Comparison of ENCODE assay signal across 8 cellular contexts in genomic region chr10:62803993-62804383, GRCh38. TPM values are rescaled to one million over a fixed set of nuclear protein-coding genes. Genes with fewer than 3 reads are reported as not detected.
DNase-seq lines count a peak whose midpoint lies in the region; ATAC-seq and TF ChIP-seq lines count a peak whose summit lies in the region.

No MANE protein-coding gene starts in this region.

- ATAC-seq in IMR-90 (ENCODE audit: low read depth) (peak; percentile 4), GM18909 (IDR thresholded peaks at IDR 0.05; ENCODE audit: poor library complexity, unreplicated experiment) (no peak)
- ATAC-seq in naive thymus-derived CD4-positive, alpha-beta T cell, result no peak

- peak overlapping the region; percentile 100 for H2AFZ ChIP-seq in IMR-90 (replicated peaks; ENCODE audit: low read length, poor library complexity)

- H3K18ac ChIP-seq in IMR-90 (ENCODE audit: low read depth, low read length), result peak overlapping the region; percentile 98

- H3K4me3 Mint-ChIP-seq in naive thymus-derived CD4-positive, alpha-beta T cell, result peak overlapping the region; percentile 90 to 100 (median 96)

- H3K36me3 Mint-ChIP-seq in naive thymus-derived CD4-positive, alpha-beta T cell, result peaks cover 0 to 19% (median 9%) of the 10 kb centered on the region in 5 donors

- H2AK9ac ChIP-seq in IMR-90 (replicated peaks; ENCODE audit: low read depth, low read length, poor library complexity), result no peak overlapping the region

- WGBS in IMR-90 (ENCODE audit: extremely low coverage in 2 of 2, insufficient read length in 1 of 2), 2 experiments, result 0% methylated on average over 4 of the region's 10 CpGs; no CpG with 5 or more reads in 1 of the 2 experiments

- H3K9me3 ChIP-seq in IMR-90 (ENCODE audit: control insufficient read depth, insufficient read depth, low read length), result no peaks in the 10 kb centered on the region
- H3K9me3 ChIP-seq in naive thymus-derived CD4-positive, alpha-beta T cell (ENCODE audit: control insufficient read depth in 2 of 3, low read length in 3 of 3), result no peaks in the 10 kb centered on the region

- peak overlapping the region; percentile 93 to 100 (median 98) for H3K27ac Mint-ChIP-seq in naive thymus-derived CD4-positive, alpha-beta T cell

- no peaks in the 10 kb centered on the region for H3K9me1 ChIP-seq in IMR-90 (ENCODE audit: insufficient read depth, low read length)

- H4K8ac ChIP-seq in IMR-90 (ENCODE audit: low read depth in 2 of 2, low read length in 2 of 2), result peak overlapping the region; percentile 84 to 99

- H4K5ac ChIP-seq in IMR-90 (ENCODE audit: low read depth, low read length), result peak overlapping the region; percentile 100

- peaks cover 0 to 26% (median 3%) of the 10 kb centered on the region in 5 donors for H3K27me3 Mint-ChIP-seq in naive thymus-derived CD4-positive, alpha-beta T cell

- H3K4me2 ChIP-seq in IMR-90 (ENCODE audit: low read depth, low read length), result peak overlapping the region; percentile 98

- peak overlapping the region; percentile 99 for H3K14ac ChIP-seq in IMR-90 (replicated peaks; ENCODE audit: low read depth, low read length)

- peak overlapping the region; percentile 51; the same call in 1 of the 2 replicates for H3K56ac ChIP-seq in IMR-90 (ENCODE audit: extremely low read depth, insufficient read depth, low read length)

- peak overlapping the region; percentile 83; the same call in 1 of the 2 replicates for H3K23ac ChIP-seq in IMR-90 (ENCODE audit: low read depth, low read length)

- peaks cover 0 to 6% (median 0%) of the 10 kb centered on the region in 11 donors for H3K9me3 Mint-ChIP-seq in naive thymus-derived CD4-positive, alpha-beta T cell

- POLR2A ChIA-PET in IMR-90 (lab: Charles Lee; ENCODE audit: unreplicated experiment), result no interaction called here
- POLR2A ChIA-PET in naive thymus-derived CD4-positive, alpha-beta T cell (lab: Charles Lee), result interaction anchor here (0.8 to 6.2 kb wide), 11 partner anchors 12 to 902 kb away, joined by 3 to 80 read pairs (median 4); partner anchors contain the start of genes EGR2 and NRBF2

- H3K4me3 ChIP-seq in GM12864 (ENCODE audit: low read depth, low read length) (peak overlapping the region; percentile 90), IMR-90 (ENCODE audit: insufficient read depth, low read depth, low read length) (peak overlapping the region; percentile 94)
- peak overlapping the region; percentile 66 for H3K4me3 ChIP-seq in naive thymus-derived CD4-positive, alpha-beta T cell (ENCODE audit: low read length)

- peaks cover 18% of the 10 kb centered on the region for H4K20me1 ChIP-seq in IMR-90 (ENCODE audit: insufficient read depth, low read length)

- H2AK5ac ChIP-seq in IMR-90 (ENCODE audit: low read depth, low read length), result peak overlapping the region; percentile 57; the same call in 1 of the 2 replicates

- H3K27me3 ChIP-seq in IMR-90 (ENCODE audit: control insufficient read depth, insufficient read depth, low read length), result peaks cover 3% of the 10 kb centered on the region; the same call in 1 of the 2 replicates
- no peaks in the 10 kb centered on the region for H3K27me3 ChIP-seq in naive thymus-derived CD4-positive, alpha-beta T cell (ENCODE audit: control insufficient read depth in 2 of 2, insufficient read depth in 2 of 2, low read length in 2 of 2)

- peaks cover 22 to 45% (median 39%) of the 10 kb centered on the region in 7 donors for H3K4me1 Mint-ChIP-seq in naive thymus-derived CD4-positive, alpha-beta T cell

- peak overlapping the region; percentile 74 for H3K9ac ChIP-seq in IMR-90 (ENCODE audit: low read depth, low read length)

- H3K4ac ChIP-seq in IMR-90 (ENCODE audit: low read depth, low read length), result peak overlapping the region; percentile 96

- H3K27ac ChIP-seq in IMR-90 (ENCODE audit: insufficient read depth, low read length) (peak overlapping the region; percentile 99), cingulate gyrus (ENCODE audit: low read depth, low read length) (peak overlapping the region; percentile 99)
- H3K27ac ChIP-seq in naive thymus-derived CD4-positive, alpha-beta T cell (ENCODE audit: low read depth, low read length), result peak overlapping the region; percentile 86

- H3K36me3 ChIP-seq in IMR-90 (ENCODE audit: control insufficient read depth, insufficient read depth, low read length), result no peaks in the 10 kb centered on the region
- no peaks in the 10 kb centered on the region for H3K36me3 ChIP-seq in naive thymus-derived CD4-positive, alpha-beta T cell (ENCODE audit: control insufficient read depth in 2 of 3, insufficient read depth in 3 of 3, low read length in 3 of 3)

- DNase-seq in GM12864 (ENCODE audit: low read depth) (no peak), IMR-90 (peak; percentile 33), SKM-1 (lab: John Stamatoyannopoulos, UW; ENCODE audit: unreplicated experiment) (no peak), NCI-H1930 (lab: John Stamatoyannopoulos, UW) (no peak)
- no peak for DNase-seq in naive thymus-derived CD4-positive, alpha-beta T cell
- no peak for DNase-seq in stimulated activated CD4-positive, alpha-beta T cell treated with anti-CD3 and anti-CD28 coated beads, Interleukin-1b, Interleukin-23, amount 100 ng/mL, for 48 hours

- H4K91ac ChIP-seq in IMR-90 (ENCODE audit: insufficient read depth, low read depth, low read length), result peak overlapping the region; percentile 97

- peaks cover 14 to 29% of the 10 kb centered on the region in 2 experiments for H3K79me1 ChIP-seq in IMR-90 (ENCODE audit: low read depth in 1 of 2, low read length in 2 of 2)

- no peak for TF ChIP-seq POLR2A in IMR-90 (IDR thresholded peaks at IDR 0.05; ENCODE audit: low read depth, low read length)

- dilution Hi-C loops in IMR-90 (cut with HindIII; ENCODE audit: low sequenced_read_pairs, unreplicated experiment), result no loop called here

- peaks cover 8% of the 10 kb centered on the region; the same call in 1 of the 2 replicates for H3K4me1 ChIP-seq in IMR-90 (ENCODE audit: control insufficient read depth, insufficient read depth, low read length)
- H3K4me1 ChIP-seq in naive thymus-derived CD4-positive, alpha-beta T cell (ENCODE audit: control insufficient read depth in 2 of 2, insufficient read depth in 2 of 2, low read length in 2 of 2), result peaks cover 15 to 19% of the 10 kb centered on the region in 2 donors

- no peak overlapping the region for H2BK20ac ChIP-seq in IMR-90 (ENCODE audit: low read depth, low read length)

- H2BK120ac ChIP-seq in IMR-90 (ENCODE audit: low read depth, low read length), result peak overlapping the region; percentile 100

- no peak overlapping the region; the same call in 2 of the 3 replicates for H2BK15ac ChIP-seq in IMR-90 (ENCODE audit: low read depth, low read length)

- no TSS peak for BruUV-seq in IMR-90 (replicated peaks; lab: Mats Ljungman, UMichigan)

- H2BK5ac ChIP-seq in IMR-90 (ENCODE audit: low read depth, low read length, poor library complexity, severe bottlenecking), result peak overlapping the region; percentile 94

- in situ Hi-C loops in IMR-90 (cut with MboI; ENCODE audit: low sequenced_read_pairs), result loop anchor here (25.0 kb wide), 2 partner anchors 542 to 767 kb away; partner anchors contain the start of gene RTKN2

- intact Hi-C loops in IMR-90 (cut with micrococcal nuclease), result loop anchor here (5.0 to 10.0 kb wide), 2 partner anchors 353 to 759 kb away; no protein-coding TSS in a partner anchor
- intact Hi-C loops in naive thymus-derived CD4-positive, alpha-beta T cell (cut with micrococcal nuclease), result loop anchor here (1.0 to 5.0 kb wide), 10 partner anchors 12 to 902 kb away; partner anchors contain the start of genes EGR2 (in 2 of the 2), NRBF2 (in 2 of the 2) and ARID5B (in 1 of the 2)

- TF ChIP-seq RAD21 in IMR-90 (IDR thresholded peaks at IDR 0.05; ENCODE audit: low read length), result no peak

- CTCF ChIA-PET in IMR-90 (lab: Yijun Ruan, JAX), result interaction anchor here (0.6 to 1.1 kb wide), 3 partner anchors 14 to 150 kb away, joined by 3 to 5 read pairs (median 4); no protein-coding TSS in a partner anchor
- CTCF ChIA-PET in naive thymus-derived CD4-positive, alpha-beta T cell (lab: Charles Lee), result interaction anchor here (0.9 to 1.9 kb wide), 2 partner anchors 12 to 15 kb away, joined by 3 to 11 read pairs; partner anchors contain the start of gene EGR2

- no peak for TF ChIP-seq CTCF in GM12864 (IDR thresholded peaks at IDR 0.05; ENCODE audit: low read depth, low read length, missing control alignments)
- no peak for TF ChIP-seq CTCF in IMR-90 (conservative IDR thresholded peaks at IDR 0.05; ENCODE audit: low read depth, low read length)

TF ChIP-seq in IMR-90, 13 proteins besides CTCF, POLR2A, EP300 and RAD21:
- no peak for TF ChIP-seq CEBPB (IDR thresholded peaks at IDR 0.05; ENCODE audit: low read depth, low read length)
- TF ChIP-seq MXI1 (IDR thresholded peaks at IDR 0.05; ENCODE audit: borderline replicate concordance, low read depth, low read length), result no peak
- TF ChIP-seq SMC3 (IDR thresholded peaks at IDR 0.05; ENCODE audit: low read depth, low read length), result no peak
- no peak for TF ChIP-seq CHD1 (IDR thresholded peaks at IDR 0.05; ENCODE audit: low read depth, low read length)
- TF ChIP-seq BHLHE40 (IDR thresholded peaks at IDR 0.05; ENCODE audit: low read depth, low read length), result no peak
- no peak for TF ChIP-seq RCOR1 (IDR thresholded peaks at IDR 0.05; ENCODE audit: insufficient replicate concordance, low read length)

RNA-seq across cellular contexts. Expression of gene ADO, which starts 0.5 kb away (rescaled TPM):
- 8.1 and 11.4 TPM in 2 replicates for total RNA-seq in IMR-90 (2012; rRNA removed)
- polyA plus RNA-seq in IMR-90 (2012; rRNA removed), result 7.7 and 8.0 TPM in 2 replicates
- 3.7 and 7.4 TPM in 2 replicates for polyA plus RNA-seq in IMR-90 (2012; cell fraction: cytosol; rRNA removed)
- polyA plus RNA-seq in IMR-90 (2012; cell fraction: nucleus; rRNA removed; ENCODE audit: low replicate concordance), result 2.4 and 3.5 TPM in 2 replicates
- total RNA-seq in naive thymus-derived CD4-positive, alpha-beta T cell, result 10 to 100 TPM in 4 of 5 experiments, 1 to 10 TPM in 1; 9.8 to 21.3 (median 15.6) TPM
- 1 to 10 TPM; 2.0 to 2.3 TPM for polyA plus RNA-seq in naive thymus-derived CD4-positive, alpha-beta T cell

RNA-seq across cellular contexts. Expression of gene EGR2, which starts 12.2 kb away (rescaled TPM):
- 0.36 and 0.56 TPM in 2 replicates for total RNA-seq in IMR-90 (2012; rRNA removed)
- polyA plus RNA-seq in IMR-90 (2012; rRNA removed), result 1.2 TPM in 2 replicates
- polyA plus RNA-seq in IMR-90 (2012; cell fraction: cytosol; rRNA removed), result 0.47 and 1.5 TPM in 2 replicates
- polyA plus RNA-seq in IMR-90 (2012; cell fraction: nucleus; rRNA removed; ENCODE audit: low replicate concordance), result 4.2 and 4.6 TPM in 2 replicates
- 10 to 100 TPM in 2 of 5 experiments, 1 to 10 TPM in 1, under 1 TPM in 2; 0.46 to 14.2 (median 2.7) TPM for total RNA-seq in naive thymus-derived CD4-positive, alpha-beta T cell
- under 1 TPM in 1 of 2 donors, not detected in 1; 0.15 TPM for polyA plus RNA-seq in naive thymus-derived CD4-positive, alpha-beta T cell
